ENCODE assay signal across 16 cellular contexts in the genomic region with DNA sequence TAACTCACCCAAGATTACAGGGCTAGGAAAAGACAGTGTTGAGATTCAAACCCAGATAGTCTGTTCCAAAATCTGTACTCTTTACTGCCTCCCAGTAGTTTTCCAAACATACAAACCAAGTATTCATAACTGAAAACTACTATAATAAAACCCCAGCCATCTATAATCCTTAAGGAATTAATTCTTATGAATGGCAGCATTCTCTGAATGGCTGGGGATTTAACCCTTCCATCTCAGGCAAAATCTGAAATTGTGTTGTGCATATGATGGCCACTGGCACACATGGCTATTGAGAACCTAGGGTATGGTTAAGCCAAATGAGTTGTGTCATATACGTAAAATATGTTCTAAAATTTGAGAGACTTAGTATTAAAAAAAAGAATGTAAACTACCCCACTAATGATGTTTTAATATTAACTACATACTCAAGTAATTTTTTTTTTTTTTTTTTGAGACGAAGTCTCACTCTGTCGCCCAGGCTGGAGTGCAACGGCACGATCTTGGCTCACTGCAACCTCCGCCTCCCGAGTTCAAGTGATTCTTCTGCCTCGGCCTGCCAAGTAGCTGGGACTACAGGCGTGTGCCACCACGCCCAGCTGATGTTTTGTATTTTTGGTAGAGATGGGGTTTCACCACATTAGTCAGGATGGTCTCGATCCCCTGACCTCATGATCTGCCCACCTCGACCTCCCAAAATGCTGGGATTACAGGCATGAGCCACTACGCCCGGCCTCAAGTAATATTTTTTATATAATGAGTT.
"Had no signal": no experiment of that assay in that cellular context is flagged by ENCODE, and none has a peak within 500 bp of the region (broad histone marks: within the 10 kb centered on the region; RNA-seq: fewer than 3 reads in every experiment).

No MANE protein-coding gene starts in this region.

- ATAC-seq: gastrocnemius medialis; natural killer cell; pancreas; sciatic nerve; stimulated activated naive B cell treated with anti-CD40 and anti-IgM and Interleukin-4, amounts not matched to agents 10 μg/mL and 1 μg/mL and 100 μg/mL, for 72 hours had no signal

- H3K27ac ChIP-seq: colonic mucosa, esophagus muscularis mucosa, gastrocnemius medialis, pancreas, thoracic aorta, transverse colon, vagina had no signal

- H3K27me3 ChIP-seq: colonic mucosa, esophagus muscularis mucosa, gastrocnemius medialis, pancreas, transverse colon, vagina had no signal

- H3K4me3 ChIP-seq: colonic mucosa, esophagus muscularis mucosa, gastrocnemius medialis, lung, pancreas, thoracic aorta, transverse colon, vagina had no signal

- H3K36me3 ChIP-seq: colonic mucosa, esophagus muscularis mucosa, gastrocnemius medialis, pancreas, thoracic aorta, transverse colon, vagina had no signal

- DNase-seq: colonic mucosa; effector CD8-positive, alpha-beta T cell; gastrocnemius medialis; head of caudate nucleus; natural killer cell; pancreas; retina; stimulated activated CD4-positive, alpha-beta T cell treated with anti-CD3 and anti-CD28 coated beads, Interleukin-15, amount 100 ng/mL, for 24 hours; stimulated activated CD4-positive, alpha-beta T cell treated with anti-CD3 and anti-CD28 coated beads, Interleukin-2, amount 100 ng/mL, for 48 hours; stimulated activated naive B cell treated with anti-CD40 and anti-IgM and Interleukin-4, amounts not matched to agents 10 μg/mL and 1 μg/mL and 100 μg/mL, for 72 hours; transverse colon had no signal

- H3K4me1 ChIP-seq: colonic mucosa, vagina had no signal

- H3K9me3 ChIP-seq: colonic mucosa, esophagus muscularis mucosa, gastrocnemius medialis, pancreas, thoracic aorta, transverse colon, vagina had no signal
